ENCODE assay signal across 1 cellular context in genomic region chr17:7673239-7673638, GRCh38.
A peak's percentile ranks its signal among the peaks of the same experiment; 100 is the strongest.
TF ChIP-seq lines count a peak whose summit lies in the region.

No MANE protein-coding gene starts in this region.

TF ChIP-seq in K562, 482 proteins besides CTCF, POLR2A, EP300 and RAD21:
- TF ChIP-seq ZNF699 (CRISPR knock-in tag; IDR thresholded peaks at IDR 0.05; ENCODE audit: insufficient replicate concordance) (no peak), CBX3 (IDR thresholded peaks at IDR 0.05; ENCODE audit: borderline replicate concordance in 1 of 2, low read length in 2 of 2) (peak in 1 of 2 experiments; percentile 68; a peak in 1 of 3 replicates), ZNF551 (CRISPR knock-in tag; IDR thresholded peaks at IDR 0.05) (no peak), TRIM24 (IDR thresholded peaks at IDR 0.05) (no peak), ADNP (tag; IDR thresholded peaks at IDR 0.05) (0 out of 2 replicates have a peak, but pooled peaks have one; percentile 22), SMC3 (conservative IDR thresholded peaks at IDR 0.05; ENCODE audit: insufficient read depth, low read depth, low read length) (0 out of 2 replicates have a peak, but pooled peaks have one; percentile 6), ZNF586 (CRISPR knock-in tag; conservative IDR thresholded peaks at IDR 0.05) (no peak), CTCFL (IDR thresholded peaks at IDR 0.05; ENCODE audit: borderline replicate concordance, insufficient read depth, low read depth, low read length, poor library complexity, severe bottlenecking) (no peak), PKNOX1 (IDR thresholded peaks at IDR 0.05) (no peak), TRIM28 (IDR thresholded peaks at IDR 0.05) (0 out of 2 replicates have a peak, but pooled peaks have one; percentile 19), ZC3H4 (CRISPR knock-in tag; IDR thresholded peaks at IDR 0.05; ENCODE audit: borderline replicate concordance) (no peak), ARHGAP35 (IDR thresholded peaks at IDR 0.05; ENCODE audit: partially characterized antibody) (no peak), CEBPZ (IDR thresholded peaks at IDR 0.05; ENCODE audit: borderline replicate concordance, low read depth, low read length) (no peak), CHCHD3 (CRISPR knock-in tag; IDR thresholded peaks at IDR 0.05) (no peak)
